Comparison of ENCODE assay signal across 14 cellular contexts in the genomic region with DNA sequence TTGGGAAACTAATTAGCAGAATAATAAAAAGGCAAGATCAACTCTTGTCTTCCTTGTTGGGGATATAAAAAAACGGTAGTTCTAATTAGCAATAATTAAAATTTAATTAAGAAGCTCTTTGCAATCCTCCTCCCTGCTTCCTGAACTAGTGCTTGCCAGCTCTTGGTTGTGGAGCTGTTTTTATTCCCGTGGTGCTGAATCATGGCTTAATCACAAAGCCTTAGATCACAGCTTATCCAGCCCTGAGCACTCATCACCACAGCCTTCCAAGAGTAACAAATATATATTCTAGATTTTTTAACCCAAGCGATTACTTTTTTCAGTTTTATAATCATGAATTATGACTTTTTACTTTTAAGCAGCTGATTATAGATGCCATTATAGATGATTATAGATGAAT.
DNase-seq lines count a peak whose midpoint lies in the region; ATAC-seq, FAIRE-seq and TF ChIP-seq lines count a peak whose summit lies in the region.
"Had no signal": no experiment of that assay in that cellular context is flagged by ENCODE, and none has a peak within 500 bp of the region (broad histone marks: within the 10 kb centered on the region; RNA-seq: fewer than 3 reads in every experiment).

No MANE protein-coding gene starts in this region.

- in situ Hi-C loops in HepG2 (cut with HindIII; ENCODE audit: extremely low pct_ligation_motif_present, low pct_unique_long_range_greater_than_20kb) (no loop called here), SK-MEL-5 (cut with HindIII; ENCODE audit: low pct_unique_long_range_greater_than_20kb, low sequenced_read_pairs) (no loop called here)

- H2AFZ ChIP-seq in HepG2 (ENCODE audit: low read length) = no peak overlapping the region

- TF ChIP-seq CTCF in HepG2 (CRISPR knock-in tag; IDR thresholded peaks at IDR 0.05) (no peak), right lobe of liver (IDR thresholded peaks at IDR 0.05) (no peak), fibroblast of pulmonary artery (IDR thresholded peaks at IDR 0.05; ENCODE audit: low read length, missing control alignments) (no peak)

- H3K9ac ChIP-seq in HepG2 (ENCODE audit: insufficient read depth, low read depth, low read length) = no peak overlapping the region
- H3K9ac ChIP-seq: BLaER1 had no signal

- H3K9me3 ChIP-seq in HepG2 (ENCODE audit: low read length) (0 out of 2 replicates have a peak, but pooled peaks cover 6% of the 10 kb centered on the region), right lobe of liver (no peaks in the 10 kb centered on the region)

- BruUV-seq in HepG2 (replicated peaks; lab: Mats Ljungman, UMichigan) = no TSS peak

- no peaks in the 10 kb centered on the region for H3K4me1 ChIP-seq in HepG2 (ENCODE audit: insufficient read depth, low read length)
- H3K4me1 ChIP-seq in right lobe of liver = no peaks in the 10 kb centered on the region
- H3K4me1 ChIP-seq: BLaER1 had no signal

- H3K4me3 ChIP-seq in HepG2 (replicated peaks in 1 of 3; ENCODE audit: insufficient read depth in 1 of 3, low read depth in 2 of 3, low read length in 3 of 3) (no peak overlapping the region), right lobe of liver (no peak overlapping the region), fibroblast of pulmonary artery (replicated peaks; ENCODE audit: low read depth, low read length) (no peak overlapping the region)
- H3K4me3 ChIP-seq: BLaER1 had no signal

- TF ChIP-seq RAD21 in HepG2 (CRISPR knock-in tag; IDR thresholded peaks at IDR 0.05) = no peak

- no peaks in the 10 kb centered on the region for H3K9me3 Mint-ChIP-seq in T-helper 2 cell treated with Interferon-gamma antibody and Interleukin-4, amounts not matched to agents 5 μg/mL and 100 μg/mL, for 36 hours
- H3K9me3 Mint-ChIP-seq: activated T-cell treated with anti-CD3 and anti-CD28 coated beads, Interleukin-2, amount 50 U/mL, for 4 hours; stimulated activated naive CD8-positive, alpha-beta T cell treated with anti-CD3 and anti-CD28 coated beads, Interleukin-15, amount 100 ng/mL, for 72 hours had no signal

- no peak overlapping the region for H3K27ac Mint-ChIP-seq in T-helper 2 cell treated with Interferon-gamma antibody and Interleukin-4, amounts not matched to agents 5 μg/mL and 100 μg/mL, for 36 hours
- H3K27ac Mint-ChIP-seq: naive thymus-derived CD8-positive, alpha-beta T cell; stimulated activated naive CD8-positive, alpha-beta T cell treated with anti-CD3 and anti-CD28 coated beads, Interleukin-15, amount 100 ng/mL, for 72 hours had no signal

- intact Hi-C loops in HepG2 (cut with micrococcal nuclease; ENCODE audit: unreplicated experiment) (no loop called here), right lobe of liver (cut with DNase I) (no loop called here)

- TF ChIP-seq POLR2A in HepG2 (IDR thresholded peaks at IDR 0.05; ENCODE audit: insufficient read depth in 1 of 2, low read depth in 2 of 2, low read length in 2 of 2) (no peak), right lobe of liver (IDR thresholded peaks at IDR 0.05) (no peak)

- TF ChIP-seq EP300 in HepG2 (IDR thresholded peaks at IDR 0.05; ENCODE audit: low read depth in 2 of 2, low read length in 2 of 2) (no peak), HepG2 (CRISPR knock-in tag; IDR thresholded peaks at IDR 0.05; ENCODE audit: borderline replicate concordance) (no peak)

- FAIRE-seq in HepG2 (lab: Jason Lieb, UNC) (no peak), urothelium cell line (lab: Jason Lieb, UNC) (no peak)
- FAIRE-seq: GM12892 had no signal

- DNase-seq in HepG2 (ENCODE audit: low spot score) (no peak), right lobe of liver (no peak), SK-MEL-5 (ENCODE audit: low read depth, low spot score) (peak; percentile 11), fibroblast of pulmonary artery (ENCODE audit: low read depth) (peak; percentile 53), urothelium cell line (ENCODE audit: low spot score) (peak; percentile 20), medulla oblongata (ENCODE audit: extremely low spot score) (no peak)
- no peak for DNase-seq in T-helper 2 cell treated with Interferon-gamma antibody and Interleukin-4, amounts not matched to agents 5 μg/mL and 100 μg/mL, for 36 hours (ENCODE audit: low spot score)
- DNase-seq in activated naive CD4-positive, alpha-beta T cell treated with Interleukin-2 at 50 U/mL for 16 hours = no peak
- DNase-seq: activated T-cell treated with anti-CD3 and anti-CD28 coated beads, Interleukin-2, amount 50 U/mL, for 4 hours; naive thymus-derived CD8-positive, alpha-beta T cell; NCI-H524; stimulated activated naive CD8-positive, alpha-beta T cell treated with anti-CD3 and anti-CD28 coated beads, Interleukin-15, amount 100 ng/mL, for 72 hours had no signal

- no peaks in the 10 kb centered on the region for H3K4me1 Mint-ChIP-seq in T-helper 2 cell treated with Interferon-gamma antibody and Interleukin-4, amounts not matched to agents 5 μg/mL and 100 μg/mL, for 36 hours (ENCODE audit: low read depth)
- H3K4me1 Mint-ChIP-seq: naive thymus-derived CD8-positive, alpha-beta T cell; stimulated activated naive CD8-positive, alpha-beta T cell treated with anti-CD3 and anti-CD28 coated beads, Interleukin-15, amount 100 ng/mL, for 72 hours had no signal

- CTCF ChIA-PET in HepG2 (lab: Yijun Ruan, JAX; ENCODE audit: low intra/inter-chr PET ratio, low total read pairs) = no interaction called here

- peaks cover 35% of the 10 kb centered on the region for H3K27me3 Mint-ChIP-seq in T-helper 2 cell treated with Interferon-gamma antibody and Interleukin-4, amounts not matched to agents 5 μg/mL and 100 μg/mL, for 36 hours (ENCODE audit: low read depth)

- 11% methylated on average over 3 of the region's 3 CpGs for WGBS in HepG2 (ENCODE audit: low lambda C conversion rate)
- 8% methylated on average over 3 of the region's 3 CpGs for WGBS in right lobe of liver (ENCODE audit: insufficient coverage, low coverage, low lambda C conversion rate, missing lambda C conversion rate)

- H3K36me3 ChIP-seq in HepG2 (replicated peaks in 1 of 2; ENCODE audit: control insufficient read depth in 1 of 2, insufficient read depth in 2 of 2, low read length in 2 of 2) = no peaks in the 10 kb centered on the region
- no peaks in the 10 kb centered on the region for H3K36me3 ChIP-seq in right lobe of liver
- H3K36me3 ChIP-seq: BLaER1 had no signal

- H3K27ac ChIP-seq in HepG2 (ENCODE audit: extremely low read length, insufficient read depth, low read length) (no peak overlapping the region), right lobe of liver (no peak overlapping the region)
- H3K27ac ChIP-seq: BLaER1 had no signal

- H4K20me1 ChIP-seq in HepG2 (ENCODE audit: insufficient read depth, low read length) = no peaks in the 10 kb centered on the region
- H4K20me1 ChIP-seq: BLaER1 had no signal

- no peak overlapping the region for H3K4me3 Mint-ChIP-seq in T-helper 2 cell treated with Interferon-gamma antibody and Interleukin-4, amounts not matched to agents 5 μg/mL and 100 μg/mL, for 36 hours
- H3K4me3 Mint-ChIP-seq: activated T-cell treated with anti-CD3 and anti-CD28 coated beads, Interleukin-2, amount 50 U/mL, for 4 hours; naive thymus-derived CD8-positive, alpha-beta T cell; stimulated activated naive CD8-positive, alpha-beta T cell treated with anti-CD3 and anti-CD28 coated beads, Interleukin-15, amount 100 ng/mL, for 72 hours had no signal

- ATAC-seq in HepG2 (no peak), right lobe of liver (no peak)
- ATAC-seq: activated T-cell treated with anti-CD3 and anti-CD28 coated beads, Interleukin-2, amount 50 U/mL, for 4 hours; naive thymus-derived CD8-positive, alpha-beta T cell; stimulated activated naive CD8-positive, alpha-beta T cell treated with anti-CD3 and anti-CD28 coated beads, Interleukin-15, amount 100 ng/mL, for 72 hours had no signal

- H3K36me3 Mint-ChIP-seq in T-helper 2 cell treated with Interferon-gamma antibody and Interleukin-4, amounts not matched to agents 5 μg/mL and 100 μg/mL, for 36 hours (ENCODE audit: low read depth) = no peaks in the 10 kb centered on the region

- H3K4me2 ChIP-seq in HepG2 (ENCODE audit: low read depth, low read length) = no peak overlapping the region
- H3K4me2 ChIP-seq: BLaER1 had no signal

- no peaks in the 10 kb centered on the region for H3K27me3 ChIP-seq in HepG2 (ENCODE audit: control insufficient read depth in 1 of 2, insufficient read depth in 2 of 2, low read length in 2 of 2)
- no peaks in the 10 kb centered on the region for H3K27me3 ChIP-seq in right lobe of liver
- H3K27me3 ChIP-seq: BLaER1 had no signal

- POLR2A ChIA-PET in HepG2 (lab: Yijun Ruan, JAX) = no interaction called here

- no peaks in the 10 kb centered on the region for H3K79me2 ChIP-seq in HepG2 (ENCODE audit: insufficient read depth, low read length)

TF ChIP-seq in HepG2, 621 proteins besides CTCF, POLR2A, EP300 and RAD21 (continues in another document):
- TF ChIP-seq ZNF7 (CRISPR knock-in tag; IDR thresholded peaks at IDR 0.05) (peak; percentile 80), EHMT2 (IDR thresholded peaks at IDR 0.05; ENCODE audit: borderline replicate concordance, low read depth, low read length) (peak; percentile 70)
- TF ChIP-seq, protein P1, sequence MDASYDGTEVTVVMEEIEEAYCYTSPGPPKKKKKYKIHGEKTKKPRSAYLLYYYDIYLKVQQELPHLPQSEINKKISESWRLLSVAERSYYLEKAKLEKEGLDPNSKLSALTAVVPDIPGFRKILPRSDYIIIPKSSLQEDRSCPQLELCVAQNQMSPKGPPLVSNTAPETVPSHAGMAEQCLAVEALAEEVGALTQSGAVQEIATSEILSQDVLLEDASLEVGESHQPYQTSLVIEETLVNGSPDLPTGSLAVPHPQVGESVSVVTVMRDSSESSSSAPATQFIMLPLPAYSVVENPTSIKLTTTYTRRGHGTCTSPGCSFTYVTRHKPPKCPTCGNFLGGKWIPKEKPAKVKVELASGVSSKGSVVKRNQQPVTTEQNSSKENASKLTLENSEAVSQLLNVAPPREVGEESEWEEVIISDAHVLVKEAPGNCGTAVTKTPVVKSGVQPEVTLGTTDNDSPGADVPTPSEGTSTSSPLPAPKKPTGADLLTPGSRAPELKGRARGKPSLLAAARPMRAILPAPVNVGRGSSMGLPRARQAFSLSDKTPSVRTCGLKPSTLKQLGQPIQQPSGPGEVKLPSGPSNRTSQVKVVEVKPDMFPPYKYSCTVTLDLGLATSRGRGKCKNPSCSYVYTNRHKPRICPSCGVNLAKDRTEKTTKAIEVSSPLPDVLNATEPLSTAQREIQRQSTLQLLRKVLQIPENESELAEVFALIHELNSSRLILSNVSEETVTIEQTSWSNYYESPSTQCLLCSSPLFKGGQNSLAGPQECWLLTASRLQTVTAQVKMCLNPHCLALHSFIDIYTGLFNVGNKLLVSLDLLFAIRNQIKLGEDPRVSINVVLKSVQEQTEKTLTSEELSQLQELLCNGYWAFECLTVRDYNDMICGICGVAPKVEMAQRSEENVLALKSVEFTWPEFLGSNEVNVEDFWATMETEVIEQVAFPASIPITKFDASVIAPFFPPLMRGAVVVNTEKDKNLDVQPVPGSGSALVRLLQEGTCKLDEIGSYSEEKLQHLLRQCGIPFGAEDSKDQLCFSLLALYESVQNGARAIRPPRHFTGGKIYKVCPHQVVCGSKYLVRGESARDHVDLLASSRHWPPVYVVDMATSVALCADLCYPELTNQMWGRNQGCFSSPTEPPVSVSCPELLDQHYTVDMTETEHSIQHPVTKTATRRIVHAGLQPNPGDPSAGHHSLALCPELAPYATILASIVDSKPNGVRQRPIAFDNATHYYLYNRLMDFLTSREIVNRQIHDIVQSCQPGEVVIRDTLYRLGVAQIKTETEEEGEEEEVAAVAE (CRISPR knock-in tag; IDR thresholded peaks at IDR 0.05; ENCODE audit: borderline replicate concordance) = no peak

Comparison
In these comparisons a context has a peak if more than half of its experiments do, and no peak if none do; other contexts are left out.
1. DNase-seq: peak in SK-MEL-5 (single experiment), fibroblast of pulmonary artery (single experiment) and urothelium cell line (single experiment); none in HepG2 (single experiment), right lobe of liver (0 of 3), medulla oblongata (single experiment), T-helper 2 cell treated with Interferon-gamma antibody and Interleukin-4, amounts not matched to agents 5 μg/mL and 100 μg/mL, for 36 hours (single experiment) and activated naive CD4-positive, alpha-beta T cell treated with Interleukin-2 at 50 U/mL for 16 hours (single experiment).